ENCODE assay signal across 1 cellular context in genomic region chr1:113931456-113931855, GRCh38.
TF ChIP-seq lines count a peak whose summit lies in the region.

No MANE protein-coding gene starts in this region.

TF ChIP-seq in GM12878, 131 proteins besides CTCF, POLR2A, EP300 and RAD21:
- TF ChIP-seq HDAC2 (IDR thresholded peaks at IDR 0.05) (no peak), RAD51 (IDR thresholded peaks at IDR 0.05) (no peak), EZH2 (IDR thresholded peaks at IDR 0.05; ENCODE audit: borderline replicate concordance, control insufficient read depth, low read depth, low read length) (no peak), BRCA1 (IDR thresholded peaks at IDR 0.05; ENCODE audit: low read depth, low read length) (no peak), YBX1 (IDR thresholded peaks at IDR 0.05) (no peak), SPI1 (IDR thresholded peaks at IDR 0.05; ENCODE audit: borderline replicate concordance, insufficient read depth, low read depth, low read length) (no peak), RUNX3 (IDR thresholded peaks at IDR 0.05; ENCODE audit: low read length) (peak; percentile 45), NR2F1 (conservative IDR thresholded peaks at IDR 0.05) (no peak), BACH1 (IDR thresholded peaks at IDR 0.05; ENCODE audit: borderline replicate concordance) (no peak)
TF ChIP-seq in GM12878: peak in this region for 1.
